20 cellular contexts compared by ENCODE assay signal in the genomic region with DNA sequence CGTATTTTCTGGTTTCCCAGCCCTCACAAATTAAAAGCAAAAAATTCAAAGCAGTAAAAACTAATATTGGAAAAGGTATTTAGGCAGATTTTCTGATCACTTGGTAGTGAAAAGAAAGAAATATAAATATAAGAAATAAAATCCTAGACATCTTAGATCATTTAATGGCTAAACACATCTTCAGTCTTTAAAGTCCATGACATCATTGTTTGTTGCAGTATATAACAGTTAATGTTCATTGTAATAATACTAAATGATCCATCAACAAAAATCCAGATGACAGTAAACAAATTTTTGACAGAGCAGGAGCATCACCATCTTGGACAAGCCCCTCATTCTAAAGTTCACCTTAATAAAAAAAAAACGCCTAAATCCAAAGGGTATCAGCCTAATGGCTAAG. TPM values are rescaled to one million over a fixed set of nuclear protein-coding genes. Genes with fewer than 3 reads are reported as not detected.
DNase-seq lines count a peak whose midpoint lies in the region; ATAC-seq, FAIRE-seq and TF ChIP-seq lines count a peak whose summit lies in the region.
"Had no signal": no experiment of that assay in that cellular context is flagged by ENCODE, and none has a peak within 500 bp of the region (broad histone marks: within the 10 kb centered on the region; RNA-seq: fewer than 3 reads in every experiment).

No MANE protein-coding gene starts in this region.

- DNase-seq in HepG2 (ENCODE audit: low spot score) (no peak), right lobe of liver (no peak), endodermal cell (no peak)
- no peak for DNase-seq in activated CD4-positive, alpha-beta T cell treated with anti-CD3 and anti-CD28 coated beads for 36 hours
- DNase-seq: AML-193; Caco-2; Calu3; CD4-positive, alpha-beta T cell; CD8-positive, alpha-beta T cell; DMS79 treated with DMSO at 0.1 percent for 48 hours; GF-D8 had no signal

- ATAC-seq in HepG2 = no peak
- ATAC-seq in right lobe of liver = no peak
- ATAC-seq in HG03196 (IDR thresholded peaks at IDR 0.05; ENCODE audit: unreplicated experiment) = no peak
- ATAC-seq in activated CD4-positive, alpha-beta T cell treated with anti-CD3 and anti-CD28 coated beads for 36 hours = no peak
- ATAC-seq: A549; CD8-positive, alpha-beta T cell had no signal

- no peak for FAIRE-seq in HepG2 (lab: Jason Lieb, UNC)
- FAIRE-seq: A549, D721Med, GM12891, GM19239 had no signal

- H3K4me1 ChIP-seq in HepG2 (ENCODE audit: insufficient read depth, low read length) (no peaks in the 10 kb centered on the region), right lobe of liver (no peaks in the 10 kb centered on the region), endodermal cell (ENCODE audit: control insufficient read depth, insufficient read depth, low read length) (no peaks in the 10 kb centered on the region)
- H3K4me1 ChIP-seq: A549; BLaER1 treated with 17β-estradiol and CSF1 and Interleukin-3, amounts not matched to agents 10 nM and 100 nM; Caco-2 had no signal

- H3K79me2 ChIP-seq in HepG2 (ENCODE audit: insufficient read depth, low read length) = no peaks in the 10 kb centered on the region

- no peak overlapping the region for H3K27ac Mint-ChIP-seq in endodermal cell
- no peak overlapping the region for H3K27ac Mint-ChIP-seq in activated CD4-positive, alpha-beta T cell treated with anti-CD3 and anti-CD28 coated beads for 36 hours
- H3K27ac Mint-ChIP-seq: B cell; CD4-positive, alpha-beta T cell; CD8-positive, alpha-beta T cell had no signal

- H3K27ac ChIP-seq in HepG2 (ENCODE audit: extremely low read length, insufficient read depth, low read length) (no peak overlapping the region), right lobe of liver (no peak overlapping the region), endodermal cell (ENCODE audit: low read depth, low read length) (no peak overlapping the region)
- H3K27ac ChIP-seq: 22Rv1; A549; BLaER1 treated with 17β-estradiol and CSF1 and Interleukin-3, amounts not matched to agents 10 nM and 100 nM; C4-2B had no signal

- 4% methylated on average over 2 of the region's 2 CpGs for WGBS in HepG2 (ENCODE audit: low lambda C conversion rate)
- 64% methylated on average over 2 of the region's 2 CpGs for WGBS in right lobe of liver (ENCODE audit: insufficient coverage, low coverage, low lambda C conversion rate, missing lambda C conversion rate)
- WGBS in endodermal cell (ENCODE audit: insufficient coverage in 1 of 2, insufficient read length in 1 of 2), 2 experiments = 83% methylated on average over 2 of the region's 2 CpGs; no CpG with 5 or more reads in 1 of the 2 experiments

- no peaks in the 10 kb centered on the region for H3K27me3 Mint-ChIP-seq in endodermal cell (ENCODE audit: insufficient read depth)
- peaks cover 16% of the 10 kb centered on the region for H3K27me3 Mint-ChIP-seq in activated CD4-positive, alpha-beta T cell treated with anti-CD3 and anti-CD28 coated beads for 36 hours

- TF ChIP-seq RAD21 in HepG2 (CRISPR knock-in tag; IDR thresholded peaks at IDR 0.05) = no peak

- H3K9ac ChIP-seq in HepG2 (ENCODE audit: insufficient read depth, low read depth, low read length) (no peak overlapping the region), endodermal cell (ENCODE audit: extremely low read depth, low read length, poor library complexity, severe bottlenecking) (no peak overlapping the region)
- H3K9ac ChIP-seq: BLaER1 treated with 17β-estradiol and CSF1 and Interleukin-3, amounts not matched to agents 10 nM and 100 nM had no signal

- POLR2A ChIA-PET in HepG2 (lab: Yijun Ruan, JAX) = no interaction called here
- POLR2A ChIA-PET in activated CD4-positive, alpha-beta T cell treated with anti-CD3 and anti-CD28 coated beads for 36 hours (lab: Charles Lee) = no interaction called here

- H3K4me3 ChIP-seq in HepG2 (replicated peaks in 1 of 3; ENCODE audit: insufficient read depth in 1 of 3, low read depth in 2 of 3, low read length in 3 of 3) = no peak overlapping the region
- no peak overlapping the region for H3K4me3 ChIP-seq in right lobe of liver
- peak overlapping the region; percentile 70 for H3K4me3 ChIP-seq in endodermal cell (ENCODE audit: low read length)
- H3K4me3 ChIP-seq: A549; BLaER1 treated with 17β-estradiol and CSF1 and Interleukin-3, amounts not matched to agents 10 nM and 100 nM had no signal

- no peak overlapping the region for H3K4me2 ChIP-seq in HepG2 (ENCODE audit: low read depth, low read length)
- H3K4me2 ChIP-seq: A549; BLaER1 treated with 17β-estradiol and CSF1 and Interleukin-3, amounts not matched to agents 10 nM and 100 nM had no signal

- H3K9me3 ChIP-seq in HepG2 (ENCODE audit: low read length) = peaks cover 8% of the 10 kb centered on the region
- no peaks in the 10 kb centered on the region for H3K9me3 ChIP-seq in right lobe of liver
- H3K9me3 ChIP-seq in endodermal cell (ENCODE audit: control insufficient read depth, low read length) = peaks cover 55% of the 10 kb centered on the region

- intact Hi-C loops in HepG2 (cut with micrococcal nuclease; ENCODE audit: unreplicated experiment) (no loop called here), right lobe of liver (cut with DNase I) (no loop called here)
- intact Hi-C loops in activated CD4-positive, alpha-beta T cell treated with anti-CD3 and anti-CD28 coated beads for 36 hours (cut with DNase I, micrococcal nuclease) = no loop called here

- TF ChIP-seq CTCF in HepG2 (CRISPR knock-in tag; IDR thresholded peaks at IDR 0.05) = no peak
- TF ChIP-seq CTCF in right lobe of liver (IDR thresholded peaks at IDR 0.05) = no peak
- no peak for TF ChIP-seq CTCF in endodermal cell (conservative IDR thresholded peaks at IDR 0.05)

- no peak for TF ChIP-seq POLR2A in HepG2 (IDR thresholded peaks at IDR 0.05; ENCODE audit: insufficient read depth in 1 of 2, low read depth in 2 of 2, low read length in 2 of 2)
- TF ChIP-seq POLR2A in right lobe of liver (IDR thresholded peaks at IDR 0.05) = no peak

- TF ChIP-seq EP300 in HepG2 (IDR thresholded peaks at IDR 0.05; ENCODE audit: low read depth in 2 of 2, low read length in 2 of 2) (no peak), HepG2 (CRISPR knock-in tag; IDR thresholded peaks at IDR 0.05; ENCODE audit: borderline replicate concordance) (no peak)

- H3K36me3 Mint-ChIP-seq in endodermal cell (ENCODE audit: low read depth) = peaks cover 36% of the 10 kb centered on the region
- no peaks in the 10 kb centered on the region for H3K36me3 Mint-ChIP-seq in activated CD4-positive, alpha-beta T cell treated with anti-CD3 and anti-CD28 coated beads for 36 hours (ENCODE audit: low read depth)
- H3K36me3 Mint-ChIP-seq: CD8-positive, alpha-beta T cell had no signal

- no peak overlapping the region for H2AFZ ChIP-seq in HepG2 (ENCODE audit: low read length)

- H4K20me1 ChIP-seq in HepG2 (ENCODE audit: insufficient read depth, low read length) = no peaks in the 10 kb centered on the region
- H4K20me1 ChIP-seq: BLaER1 treated with 17β-estradiol and CSF1 and Interleukin-3, amounts not matched to agents 10 nM and 100 nM had no signal

- CTCF ChIA-PET in HepG2 (lab: Yijun Ruan, JAX; ENCODE audit: low intra/inter-chr PET ratio, low total read pairs) = no interaction called here
- CTCF ChIA-PET in activated CD4-positive, alpha-beta T cell treated with anti-CD3 and anti-CD28 coated beads for 36 hours (lab: Charles Lee) = no interaction called here

- peaks cover 0 to 7% of the 10 kb centered on the region in 2 experiments; a peak in 2 of 5 replicates for H3K27me3 ChIP-seq in HepG2 (ENCODE audit: control insufficient read depth in 1 of 2, insufficient read depth in 2 of 2, low read length in 2 of 2)
- H3K27me3 ChIP-seq in right lobe of liver = peaks cover 0 to 4% of the 10 kb centered on the region in 2 donors
- no peaks in the 10 kb centered on the region for H3K27me3 ChIP-seq in endodermal cell (ENCODE audit: control insufficient read depth, insufficient read depth, low read length, poor library complexity, severe bottlenecking)
- H3K27me3 ChIP-seq: BLaER1 treated with 17β-estradiol and CSF1 and Interleukin-3, amounts not matched to agents 10 nM and 100 nM had no signal

- no peaks in the 10 kb centered on the region for H3K4me1 Mint-ChIP-seq in endodermal cell
- no peaks in the 10 kb centered on the region for H3K4me1 Mint-ChIP-seq in activated CD4-positive, alpha-beta T cell treated with anti-CD3 and anti-CD28 coated beads for 36 hours
- H3K4me1 Mint-ChIP-seq: B cell had no signal

- no peak overlapping the region for H3K4me3 Mint-ChIP-seq in endodermal cell
- no peak overlapping the region for H3K4me3 Mint-ChIP-seq in activated CD4-positive, alpha-beta T cell treated with anti-CD3 and anti-CD28 coated beads for 36 hours
- H3K4me3 Mint-ChIP-seq: B cell; CD4-positive, alpha-beta T cell; CD8-positive, alpha-beta T cell had no signal

- H3K36me3 ChIP-seq in HepG2 (replicated peaks in 1 of 2; ENCODE audit: control insufficient read depth in 1 of 2, insufficient read depth in 2 of 2, low read length in 2 of 2) = no peaks in the 10 kb centered on the region
- H3K36me3 ChIP-seq in right lobe of liver = no peaks in the 10 kb centered on the region
- H3K36me3 ChIP-seq in endodermal cell (ENCODE audit: control insufficient read depth, insufficient read depth, low read length) = no peaks in the 10 kb centered on the region

- peaks cover 75% of the 10 kb centered on the region for H3K9me3 Mint-ChIP-seq in endodermal cell
- H3K9me3 Mint-ChIP-seq in activated CD4-positive, alpha-beta T cell treated with anti-CD3 and anti-CD28 coated beads for 36 hours (ENCODE audit: low read depth) = no peaks in the 10 kb centered on the region
- H3K9me3 Mint-ChIP-seq: CD4-positive, alpha-beta T cell; CD8-positive, alpha-beta T cell had no signal

- in situ Hi-C loops in HepG2 (cut with HindIII; ENCODE audit: extremely low pct_ligation_motif_present, low pct_unique_long_range_greater_than_20kb) = no loop called here

- BruUV-seq in HepG2 (replicated peaks; lab: Mats Ljungman, UMichigan) = no TSS peak

RNA-seq across cellular contexts. Expression of gene CAPRIN2, which starts 29.2 kb away (rescaled TPM):
- total RNA-seq in HepG2 (2016; rRNA removed; fragmentation: Illumina TruSeq; extraction: Trizol) = 12.0 and 21.7 TPM in 2 replicates
- total RNA-seq in HepG2 (2016; cell fraction: cytosol; rRNA removed; fragmentation: Illumina TruSeq; extraction: Trizol; ENCODE audit: low read depth) = 23.4 and 24.3 TPM in 2 replicates
- 14.1 and 22.8 TPM in 2 replicates for total RNA-seq in HepG2 (2016; cell fraction: insoluble cytoplasmic fraction; rRNA removed; fragmentation: Illumina TruSeq; extraction: Trizol)
- 20.0 and 22.6 TPM in 2 replicates for total RNA-seq in HepG2 (2016; cell fraction: membrane; rRNA removed; fragmentation: Illumina TruSeq; extraction: Trizol)
- total RNA-seq in HepG2 (2016; cell fraction: nucleus; rRNA removed; fragmentation: Illumina TruSeq; extraction: Trizol) = 43.3 and 48.9 TPM in 2 replicates
- polyA plus RNA-seq in HepG2 (2011; rRNA removed) = 25.7 and 30.6 TPM in 2 replicates
- 4.9 and 5.5 TPM in 2 replicates for polyA plus RNA-seq in HepG2 (2011; cell fraction: cytosol; rRNA removed)
- polyA plus RNA-seq in HepG2 (2011; cell fraction: nucleus; rRNA removed) = 102 and 115 TPM in 2 replicates
- 15.7 and 23.2 TPM in 2 replicates for polyA plus RNA-seq in HepG2 (2012)
- polyA plus RNA-seq in HepG2 (2016; cell fraction: cytosol; fragmentation: Illumina TruSeq; extraction: Trizol; ENCODE audit: low read depth) = 1.3 and 1.7 TPM in 2 replicates
- polyA plus RNA-seq in HepG2 (2016; cell fraction: insoluble cytoplasmic fraction; fragmentation: Illumina TruSeq; extraction: Trizol; ENCODE audit: low read depth) = 9.7 and 12.3 TPM in 2 replicates
- 4.0 and 4.7 TPM in 2 replicates for polyA plus RNA-seq in HepG2 (2016; cell fraction: membrane; fragmentation: Illumina TruSeq; extraction: Trizol; ENCODE audit: low read depth)
- polyA plus RNA-seq in HepG2 (2016; cell fraction: nucleus; fragmentation: Illumina TruSeq; extraction: Trizol; ENCODE audit: insufficient read depth, low read depth) = 105 and 125 TPM in 2 replicates
- 7.2 and 8.3 TPM in 2 replicates for polyA minus RNA-seq in HepG2 (2011; rRNA and poly(A)+ RNA removed; ENCODE audit: low replicate concordance)
- 7.0 and 7.4 TPM in 2 replicates for polyA minus RNA-seq in HepG2 (2011; cell fraction: cytosol; rRNA and poly(A)+ RNA removed)
- polyA minus RNA-seq in HepG2 (2011; cell fraction: nucleus; rRNA and poly(A)+ RNA removed) = 66.3 and 86.5 TPM in 2 replicates
- total RNA-seq in right lobe of liver = 10 to 100 TPM in 2 of 6 experiments, 1 to 10 TPM in 4; 5.7 to 11.5 (median 8.5) TPM
- 100 to 1,000 TPM in 1 of 2 donors, 10 to 100 TPM in 1; 62.2 to 103 TPM for total RNA-seq in endodermal cell
- polyA plus RNA-seq in endodermal cell (2013, experiment 1 of 2) = 43.4 TPM
- 41.2 TPM for polyA plus RNA-seq in endodermal cell (2013, experiment 2 of 2)
- 10 to 100 TPM; 10.0 to 19.8 TPM for total RNA-seq in activated CD4-positive, alpha-beta T cell treated with anti-CD3 and anti-CD28 coated beads for 36 hours
